8 cellular contexts compared by ENCODE assay signal in genomic region chr17:73309727-73310555, GRCh38. TPM values are rescaled to one million over a fixed set of nuclear protein-coding genes. Genes with fewer than 3 reads are reported as not detected.
A peak's percentile ranks its signal among the peaks of the same experiment; 100 is the strongest.
DNase-seq lines count a peak whose midpoint lies in the region; ATAC-seq and TF ChIP-seq lines count a peak whose summit lies in the region.

No MANE protein-coding gene starts in this region.

- H3K4me3 ChIP-seq in right atrium auricular region (peak overlapping the region; percentile 91 to 94), skeletal muscle cell (ENCODE audit: low read depth, low read length) (peak overlapping the region; percentile 98)

- peak overlapping the region; percentile 31 for H3K27ac Mint-ChIP-seq in activated CD4-positive, alpha-beta T cell treated with anti-CD3 and anti-CD28 coated beads for 36 hours
- no peak overlapping the region for H3K27ac Mint-ChIP-seq in activated CD4-positive, alpha-beta memory T cell treated with anti-CD3 and anti-CD28 coated beads, Interleukin-2, amount 10 ng/mL, durations not matched to agents 7 days and 5 days

- H3K4me3 Mint-ChIP-seq in activated CD4-positive, alpha-beta T cell treated with anti-CD3 and anti-CD28 coated beads for 36 hours: peak overlapping the region; percentile 80
- H3K4me3 Mint-ChIP-seq in activated CD4-positive, alpha-beta memory T cell treated with anti-CD3 and anti-CD28 coated beads, Interleukin-2, amount 10 ng/mL, durations not matched to agents 7 days and 5 days: peak overlapping the region; percentile 76

- H3K4me1 ChIP-seq in right atrium auricular region: peaks cover 0 to 60% of the 10 kb centered on the region in 2 donors

- ATAC-seq in activated CD4-positive, alpha-beta T cell treated with anti-CD3 and anti-CD28 coated beads for 36 hours: no peak
- ATAC-seq in GM21360 (IDR thresholded peaks at IDR 0.05; ENCODE audit: unreplicated experiment) (no peak), HG03196 (IDR thresholded peaks at IDR 0.05; ENCODE audit: unreplicated experiment) (no peak), GM19351 (IDR thresholded peaks at IDR 0.05; ENCODE audit: unreplicated experiment) (no peak)

- peaks cover 2% of the 10 kb centered on the region for H3K27me3 Mint-ChIP-seq in activated CD4-positive, alpha-beta T cell treated with anti-CD3 and anti-CD28 coated beads for 36 hours
- H3K27me3 Mint-ChIP-seq in activated CD4-positive, alpha-beta memory T cell treated with anti-CD3 and anti-CD28 coated beads, Interleukin-2, amount 10 ng/mL, durations not matched to agents 7 days and 5 days: peaks cover 5% of the 10 kb centered on the region

- peaks cover 10% of the 10 kb centered on the region for H3K4me1 Mint-ChIP-seq in activated CD4-positive, alpha-beta T cell treated with anti-CD3 and anti-CD28 coated beads for 36 hours
- peaks cover 10% of the 10 kb centered on the region for H3K4me1 Mint-ChIP-seq in activated CD4-positive, alpha-beta memory T cell treated with anti-CD3 and anti-CD28 coated beads, Interleukin-2, amount 10 ng/mL, durations not matched to agents 7 days and 5 days

- no peak for DNase-seq in activated CD4-positive, alpha-beta T cell treated with anti-CD3 and anti-CD28 coated beads for 36 hours
- no peak for DNase-seq in activated CD4-positive, alpha-beta T cell treated with anti-CD3 and anti-CD28 coated beads, Interleukin-2, amount 50 U/mL, for 1 hour
- DNase-seq in activated CD4-positive, alpha-beta memory T cell treated with anti-CD3 and anti-CD28 coated beads, Interleukin-2, amount 10 ng/mL, durations not matched to agents 7 days and 5 days: no peak
- no peak for DNase-seq in right atrium auricular region (ENCODE audit: low spot score)
- DNase-seq in skeletal muscle cell (ENCODE audit: low read depth): no peak

- H3K9me3 ChIP-seq in right atrium auricular region: no peaks in the 10 kb centered on the region

- H3K36me3 Mint-ChIP-seq in activated CD4-positive, alpha-beta T cell treated with anti-CD3 and anti-CD28 coated beads for 36 hours (ENCODE audit: low read depth): no peaks in the 10 kb centered on the region
- no peaks in the 10 kb centered on the region for H3K36me3 Mint-ChIP-seq in activated CD4-positive, alpha-beta memory T cell treated with anti-CD3 and anti-CD28 coated beads, Interleukin-2, amount 10 ng/mL, durations not matched to agents 7 days and 5 days (ENCODE audit: low read depth)

- POLR2A ChIA-PET in activated CD4-positive, alpha-beta T cell treated with anti-CD3 and anti-CD28 coated beads for 36 hours (lab: Charles Lee): no interaction called here
- POLR2A ChIA-PET in activated CD4-positive, alpha-beta memory T cell treated with anti-CD3 and anti-CD28 coated beads, Interleukin-2, amount 10 ng/mL, durations not matched to agents 7 days and 5 days (lab: Charles Lee): interaction anchor here (2.5 kb wide), 1 partner anchor 78 kb away, joined by 13 read pairs; a partner anchor contains a TSS

- H3K27ac ChIP-seq in right atrium auricular region: peak overlapping the region; percentile 98 to 99

- CTCF ChIA-PET in activated CD4-positive, alpha-beta T cell treated with anti-CD3 and anti-CD28 coated beads for 36 hours (lab: Charles Lee): interaction anchor here (0.6 to 1.5 kb wide), 5 partner anchors 8 to 119 kb away, joined by 3 to 6 read pairs (median 4); no protein-coding TSS in a partner anchor
- CTCF ChIA-PET in activated CD4-positive, alpha-beta memory T cell treated with anti-CD3 and anti-CD28 coated beads, Interleukin-2, amount 10 ng/mL, durations not matched to agents 7 days and 5 days (lab: Charles Lee): interaction anchor here (1.2 to 1.6 kb wide), 4 partner anchors 13 to 78 kb away, joined by 4 to 9 read pairs (median 6); a partner anchor contains a TSS

- H3K9me3 Mint-ChIP-seq in activated CD4-positive, alpha-beta T cell treated with anti-CD3 and anti-CD28 coated beads for 36 hours (ENCODE audit: low read depth): no peaks in the 10 kb centered on the region
- no peaks in the 10 kb centered on the region for H3K9me3 Mint-ChIP-seq in activated CD4-positive, alpha-beta memory T cell treated with anti-CD3 and anti-CD28 coated beads, Interleukin-2, amount 10 ng/mL, durations not matched to agents 7 days and 5 days

- H3K27me3 ChIP-seq in right atrium auricular region: no peaks in the 10 kb centered on the region

- H3K36me3 ChIP-seq in right atrium auricular region: no peaks in the 10 kb centered on the region

- no peak for TF ChIP-seq CTCF in right atrium auricular region (IDR thresholded peaks at IDR 0.05)

- intact Hi-C loops in activated CD4-positive, alpha-beta T cell treated with anti-CD3 and anti-CD28 coated beads for 36 hours (cut with DNase I, micrococcal nuclease): loop anchor here (2.0 to 5.0 kb wide), 3 partner anchors 118 to 1562 kb away; partner anchors contain the start of genes COG1 (in 1 of the 2) and FDXR (in 1 of the 2)

RNA-seq across cellular contexts. Expression of gene CDC42EP4, which starts 1.9 kb away (rescaled TPM):
- under 1 TPM; 0.87 to 0.91 TPM for total RNA-seq in activated CD4-positive, alpha-beta T cell treated with anti-CD3 and anti-CD28 coated beads for 36 hours
- 1 to 10 TPM; 3.6 to 3.8 TPM for total RNA-seq in activated CD4-positive, alpha-beta memory T cell treated with anti-CD3 and anti-CD28 coated beads, Interleukin-2, amount 10 ng/mL, durations not matched to agents 7 days and 5 days
- 10 to 100 TPM; 35.4 to 56.0 TPM for total RNA-seq in right atrium auricular region

RNA-seq across cellular contexts. Expression of gene CPSF4L, which starts 48.3 kb away (rescaled TPM):
- total RNA-seq in activated CD4-positive, alpha-beta T cell treated with anti-CD3 and anti-CD28 coated beads for 36 hours: not detected
- total RNA-seq in activated CD4-positive, alpha-beta memory T cell treated with anti-CD3 and anti-CD28 coated beads, Interleukin-2, amount 10 ng/mL, durations not matched to agents 7 days and 5 days: not detected
- total RNA-seq in right atrium auricular region: not detected

Comparison
In these comparisons a context has a peak if more than half of its experiments do, and no peak if none do; other contexts are left out.
1. RNA of gene CDC42EP4, which starts 1.9 kb away (total RNA-seq): 35.4 to 56.0 TPM in right atrium auricular region; 3.6 to 3.8 TPM in activated CD4-positive, alpha-beta memory T cell treated with anti-CD3 and anti-CD28 coated beads, Interleukin-2, amount 10 ng/mL, durations not matched to agents 7 days and 5 days and 0.87 to 0.91 TPM in activated CD4-positive, alpha-beta T cell treated with anti-CD3 and anti-CD28 coated beads for 36 hours; every median in the first group is over 4 times any median in the second.